In genomic region chr2:89784960-89785359, GRCh38 we compare ENCODE assay signal across 23 cellular contexts.
DNase-seq lines count a peak whose midpoint lies in the region; TF ChIP-seq lines count a peak whose summit lies in the region.
"Had no signal": no experiment of that assay in that cellular context is flagged by ENCODE, and none has a peak within 500 bp of the region (broad histone marks: within the 10 kb centered on the region; RNA-seq: fewer than 3 reads in every experiment).

No MANE protein-coding gene starts in this region.

- no peak for TF ChIP-seq CTCF in endodermal cell (conservative IDR thresholded peaks at IDR 0.05)

- H3K4me1 ChIP-seq in HUES48 (ENCODE audit: control insufficient read depth, insufficient read depth, low read length) (no peaks in the 10 kb centered on the region), HUES64 (ENCODE audit: insufficient read depth, low read length) (no peaks in the 10 kb centered on the region), endodermal cell (ENCODE audit: control insufficient read depth, insufficient read depth, low read length) (no peaks in the 10 kb centered on the region)
- H3K4me1 ChIP-seq: BE2C, BLaER1 had no signal

- H3K36me3 ChIP-seq in HUES48 (ENCODE audit: control insufficient read depth, insufficient read depth, low read length) (no peaks in the 10 kb centered on the region), HUES64 (ENCODE audit: insufficient read depth, low read length) (no peaks in the 10 kb centered on the region), endodermal cell (ENCODE audit: control insufficient read depth, insufficient read depth, low read length) (no peaks in the 10 kb centered on the region)
- H3K36me3 ChIP-seq: BE2C, BLaER1 had no signal

- H3K27me3 Mint-ChIP-seq in endodermal cell (ENCODE audit: insufficient read depth), result no peaks in the 10 kb centered on the region
- H3K27me3 Mint-ChIP-seq: CD4-positive, alpha-beta memory T cell; CD4-positive, CD25-positive, alpha-beta regulatory T cell had no signal

- peaks cover 100% of the 10 kb centered on the region for H3K9me3 Mint-ChIP-seq in endodermal cell

- WGBS in HUES64, result 93% methylated on average over 16 of the region's 16 CpGs
- WGBS in endodermal cell (ENCODE audit: insufficient coverage in 1 of 2, insufficient read length in 1 of 2), 2 experiments, result 90 to 91% methylated on average over 16 of the region's 16 CpGs

- H3K27ac Mint-ChIP-seq in endodermal cell, result no peak overlapping the region
- H3K27ac Mint-ChIP-seq: CD14-positive monocyte; CD4-positive, alpha-beta memory T cell; CD4-positive, CD25-positive, alpha-beta regulatory T cell; CD8-positive, alpha-beta memory T cell had no signal

- H3K4me3 Mint-ChIP-seq in endodermal cell, result no peak overlapping the region
- H3K4me3 Mint-ChIP-seq: CD14-positive monocyte; CD4-positive, alpha-beta memory T cell; CD4-positive, CD25-positive, alpha-beta regulatory T cell; CD8-positive, alpha-beta memory T cell had no signal

- H3K9me3 ChIP-seq in HUES48 (ENCODE audit: control insufficient read depth, insufficient read depth, low read length), result peaks cover 98% of the 10 kb centered on the region
- H3K9me3 ChIP-seq in HUES64 (ENCODE audit: insufficient read depth, low read depth, low read length), result peaks cover 98% of the 10 kb centered on the region
- peaks cover 100% of the 10 kb centered on the region for H3K9me3 ChIP-seq in endodermal cell (ENCODE audit: control insufficient read depth, low read length)
- H3K9me3 ChIP-seq: BE2C had no signal

- peaks cover 45% of the 10 kb centered on the region for H3K36me3 Mint-ChIP-seq in endodermal cell (ENCODE audit: low read depth)
- H3K36me3 Mint-ChIP-seq: CD14-positive monocyte had no signal

- DNase-seq in endodermal cell (no peak), inferior parietal cortex (ENCODE audit: extremely low spot score) (no peak), T-helper 9 cell (no peak)
- DNase-seq: 8988T; ACHN; BE2C; C1 segment of cervical spinal cord; CD4-positive, alpha-beta memory T cell; CD4-positive, CD25-positive, alpha-beta regulatory T cell; CD8-positive, alpha-beta memory T cell; COR-L47; DMS 273 treated with DMSO at 0.1 percent for 48 hours; DMS153; DMS53; DMS79; DND-41; EL; GDM1 had no signal

- no peaks in the 10 kb centered on the region for H3K4me1 Mint-ChIP-seq in endodermal cell
- H3K4me1 Mint-ChIP-seq: CD14-positive monocyte; CD4-positive, CD25-positive, alpha-beta regulatory T cell; CD8-positive, alpha-beta memory T cell had no signal

- no peak overlapping the region for H3K9ac ChIP-seq in HUES48 (ENCODE audit: low read depth, low read length)
- H3K9ac ChIP-seq in HUES64 (ENCODE audit: low read depth, low read length), result no peak overlapping the region
- no peak overlapping the region for H3K9ac ChIP-seq in endodermal cell (ENCODE audit: extremely low read depth, low read length, poor library complexity, severe bottlenecking)
- H3K9ac ChIP-seq: BLaER1 had no signal

- H3K27me3 ChIP-seq in HUES48 (ENCODE audit: control insufficient read depth, insufficient read depth, low read length), result no peaks in the 10 kb centered on the region
- no peaks in the 10 kb centered on the region for H3K27me3 ChIP-seq in HUES64 (ENCODE audit: insufficient read depth, low read length)
- H3K27me3 ChIP-seq in endodermal cell (ENCODE audit: control insufficient read depth, insufficient read depth, low read length, poor library complexity, severe bottlenecking), result no peaks in the 10 kb centered on the region
- H3K27me3 ChIP-seq: BE2C, BLaER1 had no signal

- H3K4me3 ChIP-seq in HUES48 (ENCODE audit: low read depth, low read length) (peak overlapping the region; percentile 16; the same call in 1 of the 2 replicates), HUES64 (ENCODE audit: low read length) (peak overlapping the region; percentile 3; the same call in 1 of the 2 replicates), endodermal cell (ENCODE audit: low read length) (peak overlapping the region; percentile 50)
- H3K4me3 ChIP-seq: BLaER1, GM12878 had no signal

- H3K27ac ChIP-seq in HUES48 (ENCODE audit: low read depth, low read length) (no peak overlapping the region), HUES64 (ENCODE audit: low read depth, low read length) (no peak overlapping the region), endodermal cell (ENCODE audit: low read depth, low read length) (no peak overlapping the region)
- H3K27ac ChIP-seq: BLaER1 had no signal
